Comparison of ENCODE assay signal across 10 cellular contexts in genomic region chr19:41999071-41999877, GRCh38. TPM values are rescaled to one million over a fixed set of nuclear protein-coding genes. Genes with fewer than 3 reads are reported as not detected.
DNase-seq lines count a peak whose midpoint lies in the region; ATAC-seq, FAIRE-seq and TF ChIP-seq lines count a peak whose summit lies in the region.
"Had no signal": no experiment of that assay in that cellular context is flagged by ENCODE, and none has a peak within 500 bp of the region (broad histone marks: within the 10 kb centered on the region; RNA-seq: fewer than 3 reads in every experiment).

No MANE protein-coding gene starts in this region.

- H3K36me3 ChIP-seq in HUES48 (ENCODE audit: control insufficient read depth, insufficient read depth, low read length) (no peaks in the 10 kb centered on the region), bronchial epithelial cell (ENCODE audit: control insufficient read depth, insufficient read depth, low read length) (no peaks in the 10 kb centered on the region), neural progenitor cell (no peaks in the 10 kb centered on the region)

- no peaks in the 10 kb centered on the region for H3K36me3 Mint-ChIP-seq in activated CD4-positive, alpha-beta memory T cell treated with anti-CD3 and anti-CD28 coated beads for 36 hours
- H3K36me3 Mint-ChIP-seq in activated CD4-positive, alpha-beta memory T cell treated with anti-CD3 and anti-CD28 coated beads, Interleukin-2, amount 10 ng/mL, durations not matched to agents 7 days and 5 days (ENCODE audit: low read depth), result no peaks in the 10 kb centered on the region
- no peaks in the 10 kb centered on the region for H3K36me3 Mint-ChIP-seq in neural progenitor cell

- H3F3A ChIP-seq in neural progenitor cell (ENCODE audit: low read depth), result peaks cover 31% of the 10 kb centered on the region

- intact Hi-C loops in activated CD4-positive, alpha-beta memory T cell treated with anti-CD3 and anti-CD28 coated beads for 36 hours (cut with micrococcal nuclease), result no loop called here

- H3K4me1 Mint-ChIP-seq in activated CD4-positive, alpha-beta memory T cell treated with anti-CD3 and anti-CD28 coated beads for 36 hours (ENCODE audit: low read depth), result peaks cover 16% of the 10 kb centered on the region
- H3K4me1 Mint-ChIP-seq in activated CD4-positive, alpha-beta memory T cell treated with anti-CD3 and anti-CD28 coated beads, Interleukin-2, amount 10 ng/mL, durations not matched to agents 7 days and 5 days, result peaks cover 34% of the 10 kb centered on the region
- peaks cover 36% of the 10 kb centered on the region for H3K4me1 Mint-ChIP-seq in neural progenitor cell

- no peaks in the 10 kb centered on the region for H3K79me2 ChIP-seq in neural progenitor cell (ENCODE audit: low read depth)

- no peaks in the 10 kb centered on the region for H3K9me3 ChIP-seq in HUES48 (ENCODE audit: control insufficient read depth, insufficient read depth, low read length)
- no peaks in the 10 kb centered on the region for H3K9me3 ChIP-seq in neural progenitor cell (ENCODE audit: low read depth)

- DNase-seq in activated CD4-positive, alpha-beta memory T cell treated with anti-CD3 and anti-CD28 coated beads for 36 hours, result peak; percentile 20
- DNase-seq in activated CD4-positive, alpha-beta memory T cell treated with anti-CD3 and anti-CD28 coated beads, Interleukin-2, amount 10 ng/mL, durations not matched to agents 7 days and 5 days, result no peak
- DNase-seq in bronchial epithelial cell (ENCODE audit: low read depth), result no peak
- peak; percentile 76 for DNase-seq in neural progenitor cell (ENCODE audit: low spot score)

- ATAC-seq in HG03520 (IDR thresholded peaks at IDR 0.05; ENCODE audit: unreplicated experiment) (no peak), HG03571 (IDR thresholded peaks at IDR 0.05; ENCODE audit: unreplicated experiment) (no peak), GM21367 (IDR thresholded peaks at IDR 0.05; ENCODE audit: unreplicated experiment) (no peak)

- FAIRE-seq in bronchial epithelial cell (lab: Jason Lieb, UNC), result no peak
- FAIRE-seq: GM18507 had no signal

- CTCF ChIA-PET in activated CD4-positive, alpha-beta memory T cell treated with anti-CD3 and anti-CD28 coated beads for 36 hours (lab: Charles Lee), result interaction anchor here (0.6 to 3.0 kb wide), 4 partner anchors 24 to 36 kb away, joined by 3 to 13 read pairs (median 4); no protein-coding TSS in a partner anchor
- CTCF ChIA-PET in activated CD4-positive, alpha-beta memory T cell treated with anti-CD3 and anti-CD28 coated beads, Interleukin-2, amount 10 ng/mL, durations not matched to agents 7 days and 5 days (lab: Charles Lee), result interaction anchor here (0.6 kb wide), 1 partner anchor 78 kb away, joined by 3 read pairs; no protein-coding TSS in a partner anchor

- no peaks in the 10 kb centered on the region for H3K9me3 Mint-ChIP-seq in activated CD4-positive, alpha-beta memory T cell treated with anti-CD3 and anti-CD28 coated beads for 36 hours
- H3K9me3 Mint-ChIP-seq in activated CD4-positive, alpha-beta memory T cell treated with anti-CD3 and anti-CD28 coated beads, Interleukin-2, amount 10 ng/mL, durations not matched to agents 7 days and 5 days, result no peaks in the 10 kb centered on the region
- peaks cover 2% of the 10 kb centered on the region for H3K9me3 Mint-ChIP-seq in neural progenitor cell
- H3K9me3 Mint-ChIP-seq: dendritic cell treated with granulocyte-macrophage colony-stimulating factor and Interleukin-4, amounts not matched to agents 40 ng/mL and 50 ng/mL, for 4 days had no signal

- no peak overlapping the region for H3K27ac Mint-ChIP-seq in activated CD4-positive, alpha-beta memory T cell treated with anti-CD3 and anti-CD28 coated beads for 36 hours
- H3K27ac Mint-ChIP-seq in activated CD4-positive, alpha-beta memory T cell treated with anti-CD3 and anti-CD28 coated beads, Interleukin-2, amount 10 ng/mL, durations not matched to agents 7 days and 5 days, result no peak overlapping the region
- H3K27ac Mint-ChIP-seq in neural progenitor cell, result no peak overlapping the region
- H3K27ac Mint-ChIP-seq: dendritic cell treated with granulocyte-macrophage colony-stimulating factor and Interleukin-4, amounts not matched to agents 40 ng/mL and 50 ng/mL, for 4 days had no signal

- peak; percentile 6 for TF ChIP-seq CTCF in bronchial epithelial cell (IDR thresholded peaks at IDR 0.05; ENCODE audit: insufficient read depth, low read length, severe bottlenecking)
- TF ChIP-seq CTCF in neural progenitor cell (IDR thresholded peaks at IDR 0.05), result no peak

- H3K4me1 ChIP-seq in HUES48 (ENCODE audit: control insufficient read depth, insufficient read depth, low read length), result peaks cover 8% of the 10 kb centered on the region; the same call in 1 of the 2 replicates
- H3K4me1 ChIP-seq in neural progenitor cell, result peaks cover 4% of the 10 kb centered on the region

- H3K4me3 ChIP-seq in HUES48 (ENCODE audit: low read depth, low read length) (peak overlapping the region; percentile 34; the same call in 1 of the 2 replicates), bronchial epithelial cell (ENCODE audit: low read depth, low read length) (no peak overlapping the region), neural progenitor cell (peak overlapping the region; percentile 28)

- POLR2A ChIA-PET in activated CD4-positive, alpha-beta memory T cell treated with anti-CD3 and anti-CD28 coated beads for 36 hours (lab: Charles Lee), result no interaction called here
- POLR2A ChIA-PET in activated CD4-positive, alpha-beta memory T cell treated with anti-CD3 and anti-CD28 coated beads, Interleukin-2, amount 10 ng/mL, durations not matched to agents 7 days and 5 days (lab: Charles Lee), result interaction anchor here (1.4 kb wide), 1 partner anchor 53 kb away, joined by 3 read pairs; no protein-coding TSS in a partner anchor

- peaks cover 59% of the 10 kb centered on the region for H4K20me1 ChIP-seq in neural progenitor cell (ENCODE audit: low read depth)

- peaks cover 60% of the 10 kb centered on the region for H3K27me3 Mint-ChIP-seq in activated CD4-positive, alpha-beta memory T cell treated with anti-CD3 and anti-CD28 coated beads for 36 hours
- H3K27me3 Mint-ChIP-seq in activated CD4-positive, alpha-beta memory T cell treated with anti-CD3 and anti-CD28 coated beads, Interleukin-2, amount 10 ng/mL, durations not matched to agents 7 days and 5 days, result peaks cover 74% of the 10 kb centered on the region
- peaks cover 61% of the 10 kb centered on the region for H3K27me3 Mint-ChIP-seq in neural progenitor cell (ENCODE audit: insufficient read depth, low read depth)

- no peak overlapping the region for H2AFZ ChIP-seq in neural progenitor cell (replicated peaks)

- H3K27me3 ChIP-seq in HUES48 (ENCODE audit: control insufficient read depth, insufficient read depth, low read length), result peaks cover 62% of the 10 kb centered on the region
- peaks cover 26% of the 10 kb centered on the region for H3K27me3 ChIP-seq in bronchial epithelial cell (ENCODE audit: control insufficient read depth, insufficient read depth, low read length)
- H3K27me3 ChIP-seq in neural progenitor cell, result peaks cover 80% of the 10 kb centered on the region

- H3K4me3 Mint-ChIP-seq in activated CD4-positive, alpha-beta memory T cell treated with anti-CD3 and anti-CD28 coated beads for 36 hours, result no peak overlapping the region
- no peak overlapping the region for H3K4me3 Mint-ChIP-seq in activated CD4-positive, alpha-beta memory T cell treated with anti-CD3 and anti-CD28 coated beads, Interleukin-2, amount 10 ng/mL, durations not matched to agents 7 days and 5 days
- H3K4me3 Mint-ChIP-seq in neural progenitor cell, result peak overlapping the region; percentile 60
- H3K4me3 Mint-ChIP-seq: dendritic cell treated with granulocyte-macrophage colony-stimulating factor and Interleukin-4, amounts not matched to agents 40 ng/mL and 50 ng/mL, for 4 days had no signal

- peak overlapping the region; percentile 74 for H3K4me2 ChIP-seq in neural progenitor cell

- H3K9ac ChIP-seq in HUES48 (ENCODE audit: low read depth, low read length) (no peak overlapping the region), neural progenitor cell (no peak overlapping the region)

- H3K27ac ChIP-seq in HUES48 (ENCODE audit: low read depth, low read length) (no peak overlapping the region), neural progenitor cell (no peak overlapping the region)

RNA-seq across cellular contexts. Expression of gene ATP1A3, which starts 5.2 kb away (rescaled TPM):
- under 1 TPM; 0.64 to 0.85 TPM for total RNA-seq in activated CD4-positive, alpha-beta memory T cell treated with anti-CD3 and anti-CD28 coated beads for 36 hours
- total RNA-seq in activated CD4-positive, alpha-beta memory T cell treated with anti-CD3 and anti-CD28 coated beads, Interleukin-2, amount 10 ng/mL, durations not matched to agents 7 days and 5 days, result 1 to 10 TPM; 1.2 to 1.9 TPM
- total RNA-seq in bronchial epithelial cell, result 0.13 TPM in 1 of 2 replicates, not detected in the other
- 1.6 TPM in 1 of 2 replicates, not detected in the other for total RNA-seq in neural progenitor cell (ENCODE audit: low replicate concordance)

RNA-seq across cellular contexts. Expression of gene RABAC1, which starts 40.2 kb away (rescaled TPM):
- 10 to 100 TPM; 64.9 to 68.4 TPM for total RNA-seq in activated CD4-positive, alpha-beta memory T cell treated with anti-CD3 and anti-CD28 coated beads for 36 hours
- total RNA-seq in activated CD4-positive, alpha-beta memory T cell treated with anti-CD3 and anti-CD28 coated beads, Interleukin-2, amount 10 ng/mL, durations not matched to agents 7 days and 5 days, result 100 to 1,000 TPM in 1 of 2 experiments, 10 to 100 TPM in 1; 97.2 to 105 TPM
- total RNA-seq in bronchial epithelial cell (96.6 and 98.4 TPM in 2 replicates), neural progenitor cell (ENCODE audit: low replicate concordance) (33.1 and 108 TPM in 2 replicates)

Comparison
In these comparisons a context has a peak if more than half of its experiments do, and no peak if none do; other contexts are left out.
1. DNase-seq: peak in activated CD4-positive, alpha-beta memory T cell treated with anti-CD3 and anti-CD28 coated beads for 36 hours (single experiment) and neural progenitor cell (single experiment); none in activated CD4-positive, alpha-beta memory T cell treated with anti-CD3 and anti-CD28 coated beads, Interleukin-2, amount 10 ng/mL, durations not matched to agents 7 days and 5 days (single experiment) and bronchial epithelial cell (single experiment).